1 cellular context compared by ENCODE assay signal in the genomic region with DNA sequence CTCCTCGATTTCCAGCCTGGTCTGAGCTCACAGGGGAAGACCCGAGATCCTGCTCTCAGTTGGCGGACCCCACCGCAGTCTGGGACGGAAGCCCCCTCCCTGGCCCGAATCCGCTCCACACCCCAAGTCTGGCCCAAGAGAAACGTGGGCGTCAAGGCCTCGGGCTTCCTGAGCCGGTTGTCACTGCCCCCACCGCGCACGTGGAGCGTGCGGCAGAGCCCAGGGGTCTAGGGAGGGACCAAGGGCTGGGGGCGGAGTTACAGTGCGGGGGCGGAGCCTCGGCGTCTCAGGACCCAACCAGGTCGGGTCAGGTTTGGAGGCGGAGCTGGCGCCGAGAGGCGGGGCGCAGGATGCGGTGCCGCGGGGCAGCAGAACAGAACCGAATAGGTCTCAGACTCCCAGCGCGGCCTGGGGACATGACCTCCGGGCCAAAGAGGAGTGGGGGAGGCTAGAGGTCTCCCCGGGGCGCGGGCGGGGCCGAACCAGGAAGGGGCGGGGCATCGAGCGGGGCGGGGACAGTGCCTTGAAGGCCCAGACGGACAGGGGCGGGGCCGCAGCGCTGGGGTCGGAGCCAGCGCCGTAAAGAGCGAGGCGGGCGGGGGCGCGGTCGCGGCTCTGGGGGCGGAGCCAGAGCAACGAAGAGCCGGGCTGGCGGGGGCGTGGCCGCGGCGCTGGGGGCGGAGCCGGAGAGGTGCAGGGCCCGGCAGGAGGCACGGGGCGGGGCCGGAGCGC.
A peak's percentile ranks its signal among the peaks of the same experiment; 100 is the strongest.
TF ChIP-seq lines count a peak whose summit lies in the region.

No MANE protein-coding gene starts in this region.

TF ChIP-seq in HepG2, 621 proteins besides CTCF, POLR2A, EP300 and RAD21 (continued from another document and continues in another):
- TF ChIP-seq ZNF281 (CRISPR knock-in tag; IDR thresholded peaks at IDR 0.05; ENCODE audit: borderline replicate concordance) (peak; percentile 83; the same call in 1 of the 2 replicates), HIC2 (CRISPR knock-in tag; IDR thresholded peaks at IDR 0.05; ENCODE audit: low read depth) (0 out of 2 replicates have a peak, but pooled peaks have one; percentile 64), FOXP4 (CRISPR knock-in tag; IDR thresholded peaks at IDR 0.05) (no peak; the same call in 1 of the 2 replicates), MAF1 (CRISPR knock-in tag; IDR thresholded peaks at IDR 0.05; ENCODE audit: borderline replicate concordance) (peak; percentile 93; the same call in 1 of the 2 replicates), PATZ1 (CRISPR knock-in tag; IDR thresholded peaks at IDR 0.05) (peak; percentile 81), RFX3 (CRISPR knock-in tag; IDR thresholded peaks at IDR 0.05) (no peak), FOXK2 (IDR thresholded peaks at IDR 0.05) (no peak), ETV6 (CRISPR knock-in tag; conservative IDR thresholded peaks at IDR 0.05) (0 out of 2 replicates have a peak, but pooled peaks have one; percentile 35), GLMP (CRISPR knock-in tag; IDR thresholded peaks at IDR 0.05; ENCODE audit: borderline replicate concordance) (no peak), ZNF326 (CRISPR knock-in tag; IDR thresholded peaks at IDR 0.05; ENCODE audit: borderline replicate concordance) (no peak), ZNF124 (CRISPR knock-in tag; IDR thresholded peaks at IDR 0.05) (peak; percentile 77), NR1H2 (CRISPR knock-in tag; IDR thresholded peaks at IDR 0.05; ENCODE audit: borderline replicate concordance, low read depth) (no peak), HHEX (CRISPR knock-in tag; IDR thresholded peaks at IDR 0.05) (no peak), ZNF678 (CRISPR knock-in tag; IDR thresholded peaks at IDR 0.05) (peak; percentile 92; the same call in 1 of the 2 replicates), ZFY (CRISPR knock-in tag; IDR thresholded peaks at IDR 0.05) (peak; percentile 62; the same call in 1 of the 2 replicates), TAF1 (CRISPR knock-in tag; IDR thresholded peaks at IDR 0.05) (peak; percentile 56; the same call in 1 of the 2 replicates), ZZZ3 (CRISPR knock-in tag; IDR thresholded peaks at IDR 0.05; ENCODE audit: borderline replicate concordance) (peak; percentile 75; the same call in 1 of the 2 replicates), GLI4 (CRISPR knock-in tag; IDR thresholded peaks at IDR 0.05; ENCODE audit: borderline replicate concordance) (peak; percentile 96; the same call in 1 of the 2 replicates), TEF (CRISPR knock-in tag; IDR thresholded peaks at IDR 0.05) (no peak), ZC3H4 (CRISPR knock-in tag; IDR thresholded peaks at IDR 0.05; ENCODE audit: borderline replicate concordance) (no peak), MTF2 (CRISPR knock-in tag; IDR thresholded peaks at IDR 0.05; ENCODE audit: borderline replicate concordance) (no peak), ISX (CRISPR knock-in tag; conservative IDR thresholded peaks at IDR 0.05) (0 out of 2 replicates have a peak, but pooled peaks have one; percentile 76), FOXC1 (CRISPR knock-in tag; IDR thresholded peaks at IDR 0.05; ENCODE audit: borderline replicate concordance) (peak; percentile 89; the same call in 1 of the 2 replicates), RBM22 (optimal IDR thresholded peaks at IDR 0.05; ENCODE audit: low read length) (no peak), YY1 (IDR thresholded peaks at IDR 0.05; ENCODE audit: insufficient read depth, insufficient replicate concordance, low read depth, low read length) (no peak), TMF1 (CRISPR knock-in tag; IDR thresholded peaks at IDR 0.05; ENCODE audit: low read depth) (peak; percentile 95), ZNF674 (CRISPR knock-in tag; IDR thresholded peaks at IDR 0.05; ENCODE audit: low read depth) (0 out of 2 replicates have a peak, but pooled peaks have one; percentile 54), SP1 (IDR thresholded peaks at IDR 0.05) (no peak), SP1 (CRISPR knock-in tag; IDR thresholded peaks at IDR 0.05) (peak; percentile 73; the same call in 1 of the 2 replicates), ZNF496 (CRISPR knock-in tag; IDR thresholded peaks at IDR 0.05; ENCODE audit: insufficient replicate concordance) (no peak)
- TF ChIP-seq, protein P1, sequence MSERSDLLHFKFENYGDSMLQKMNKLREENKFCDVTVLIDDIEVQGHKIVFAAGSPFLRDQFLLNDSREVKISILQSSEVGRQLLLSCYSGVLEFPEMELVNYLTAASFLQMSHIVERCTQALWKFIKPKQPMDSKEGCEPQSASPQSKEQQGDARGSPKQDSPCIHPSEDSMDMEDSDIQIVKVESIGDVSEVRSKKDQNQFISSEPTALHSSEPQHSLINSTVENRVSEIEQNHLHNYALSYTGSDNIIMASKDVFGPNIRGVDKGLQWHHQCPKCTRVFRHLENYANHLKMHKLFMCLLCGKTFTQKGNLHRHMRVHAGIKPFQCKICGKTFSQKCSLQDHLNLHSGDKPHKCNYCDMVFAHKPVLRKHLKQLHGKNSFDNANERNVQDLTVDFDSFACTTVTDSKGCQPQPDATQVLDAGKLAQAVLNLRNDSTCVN (CRISPR knock-in tag; IDR thresholded peaks at IDR 0.05; ENCODE audit: borderline replicate concordance), result peak; percentile 89
- TF ChIP-seq, protein P2, sequence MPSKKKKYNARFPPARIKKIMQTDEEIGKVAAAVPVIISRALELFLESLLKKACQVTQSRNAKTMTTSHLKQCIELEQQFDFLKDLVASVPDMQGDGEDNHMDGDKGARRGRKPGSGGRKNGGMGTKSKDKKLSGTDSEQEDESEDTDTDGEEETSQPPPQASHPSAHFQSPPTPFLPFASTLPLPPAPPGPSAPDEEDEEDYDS (CRISPR knock-in tag; IDR thresholded peaks at IDR 0.05), result peak; percentile 72
- TF ChIP-seq, protein P3, sequence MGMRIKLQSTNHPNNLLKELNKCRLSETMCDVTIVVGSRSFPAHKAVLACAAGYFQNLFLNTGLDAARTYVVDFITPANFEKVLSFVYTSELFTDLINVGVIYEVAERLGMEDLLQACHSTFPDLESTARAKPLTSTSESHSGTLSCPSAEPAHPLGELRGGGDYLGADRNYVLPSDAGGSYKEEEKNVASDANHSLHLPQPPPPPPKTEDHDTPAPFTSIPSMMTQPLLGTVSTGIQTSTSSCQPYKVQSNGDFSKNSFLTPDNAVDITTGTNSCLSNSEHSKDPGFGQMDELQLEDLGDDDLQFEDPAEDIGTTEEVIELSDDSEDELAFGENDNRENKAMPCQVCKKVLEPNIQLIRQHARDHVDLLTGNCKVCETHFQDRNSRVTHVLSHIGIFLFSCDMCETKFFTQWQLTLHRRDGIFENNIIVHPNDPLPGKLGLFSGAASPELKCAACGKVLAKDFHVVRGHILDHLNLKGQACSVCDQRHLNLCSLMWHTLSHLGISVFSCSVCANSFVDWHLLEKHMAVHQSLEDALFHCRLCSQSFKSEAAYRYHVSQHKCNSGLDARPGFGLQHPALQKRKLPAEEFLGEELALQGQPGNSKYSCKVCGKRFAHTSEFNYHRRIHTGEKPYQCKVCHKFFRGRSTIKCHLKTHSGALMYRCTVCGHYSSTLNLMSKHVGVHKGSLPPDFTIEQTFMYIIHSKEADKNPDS (CRISPR knock-in tag; IDR thresholded peaks at IDR 0.05), result 0 out of 2 replicates have a peak, but pooled peaks have one; percentile 71
- TF ChIP-seq, protein P4, sequence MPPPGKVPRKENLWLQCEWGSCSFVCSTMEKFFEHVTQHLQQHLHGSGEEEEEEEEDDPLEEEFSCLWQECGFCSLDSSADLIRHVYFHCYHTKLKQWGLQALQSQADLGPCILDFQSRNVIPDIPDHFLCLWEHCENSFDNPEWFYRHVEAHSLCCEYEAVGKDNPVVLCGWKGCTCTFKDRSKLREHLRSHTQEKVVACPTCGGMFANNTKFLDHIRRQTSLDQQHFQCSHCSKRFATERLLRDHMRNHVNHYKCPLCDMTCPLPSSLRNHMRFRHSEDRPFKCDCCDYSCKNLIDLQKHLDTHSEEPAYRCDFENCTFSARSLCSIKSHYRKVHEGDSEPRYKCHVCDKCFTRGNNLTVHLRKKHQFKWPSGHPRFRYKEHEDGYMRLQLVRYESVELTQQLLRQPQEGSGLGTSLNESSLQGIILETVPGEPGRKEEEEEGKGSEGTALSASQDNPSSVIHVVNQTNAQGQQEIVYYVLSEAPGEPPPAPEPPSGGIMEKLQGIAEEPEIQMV (CRISPR knock-in tag; IDR thresholded peaks at IDR 0.05; ENCODE audit: low read depth), result peak; percentile 39; the same call in 1 of the 2 replicates
- TF ChIP-seq, protein P5, sequence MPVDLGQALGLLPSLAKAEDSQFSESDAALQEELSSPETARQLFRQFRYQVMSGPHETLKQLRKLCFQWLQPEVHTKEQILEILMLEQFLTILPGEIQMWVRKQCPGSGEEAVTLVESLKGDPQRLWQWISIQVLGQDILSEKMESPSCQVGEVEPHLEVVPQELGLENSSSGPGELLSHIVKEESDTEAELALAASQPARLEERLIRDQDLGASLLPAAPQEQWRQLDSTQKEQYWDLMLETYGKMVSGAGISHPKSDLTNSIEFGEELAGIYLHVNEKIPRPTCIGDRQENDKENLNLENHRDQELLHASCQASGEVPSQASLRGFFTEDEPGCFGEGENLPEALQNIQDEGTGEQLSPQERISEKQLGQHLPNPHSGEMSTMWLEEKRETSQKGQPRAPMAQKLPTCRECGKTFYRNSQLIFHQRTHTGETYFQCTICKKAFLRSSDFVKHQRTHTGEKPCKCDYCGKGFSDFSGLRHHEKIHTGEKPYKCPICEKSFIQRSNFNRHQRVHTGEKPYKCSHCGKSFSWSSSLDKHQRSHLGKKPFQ (CRISPR knock-in tag; IDR thresholded peaks at IDR 0.05; ENCODE audit: insufficient replicate concordance), result peak; percentile 71
